Comparison of ENCODE assay signal across 8 cellular contexts in the genomic region with DNA sequence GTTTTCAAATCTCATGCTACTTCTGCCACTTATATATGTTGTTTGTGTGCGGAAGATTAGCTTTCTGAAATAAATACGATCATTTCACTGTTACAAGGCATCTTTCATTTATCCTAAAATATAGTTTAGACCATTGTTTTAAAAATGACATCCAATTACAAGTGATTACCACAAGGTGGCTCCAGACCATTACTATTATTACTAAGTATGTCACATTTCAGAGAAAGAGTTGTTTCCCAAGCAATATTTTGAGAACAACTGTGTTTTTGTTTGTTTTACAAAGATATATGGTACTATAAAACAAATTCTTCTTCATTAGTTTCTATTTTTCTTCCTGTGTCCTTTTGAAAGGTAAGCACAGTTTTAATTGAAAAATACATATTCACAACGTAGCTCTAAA.
DNase-seq lines count a peak whose midpoint lies in the region; ATAC-seq and TF ChIP-seq lines count a peak whose summit lies in the region.

No MANE protein-coding gene starts in this region.

- H3K9me3 Mint-ChIP-seq in CD8-positive, alpha-beta T cell, result no peaks in the 10 kb centered on the region
- no peaks in the 10 kb centered on the region for H3K9me3 Mint-ChIP-seq in T-helper 2 cell treated with Interferon-gamma antibody and Interleukin-4, amounts not matched to agents 5 μg/mL and 100 μg/mL, for 36 hours

- no peak overlapping the region for H3K4me2 ChIP-seq in OCI-LY7 (ENCODE audit: low read length)

- no peaks in the 10 kb centered on the region for H4K20me1 ChIP-seq in OCI-LY7 (ENCODE audit: insufficient read depth, low read length)

- H3K79me2 ChIP-seq in OCI-LY7 (ENCODE audit: insufficient read depth, low read depth, low read length), result no peaks in the 10 kb centered on the region

- POLR2A ChIA-PET in CD8-positive, alpha-beta T cell (lab: Charles Lee), result no interaction called here
- POLR2A ChIA-PET in OCI-LY7 (lab: Charles Lee), result interaction anchor here (0.6 to 0.8 kb wide), 4 partner anchors 15 to 1558 kb away, joined by 3 read pairs; no protein-coding TSS in a partner anchor

- H3K4me1 Mint-ChIP-seq in CD8-positive, alpha-beta T cell (ENCODE audit: low read depth), result no peaks in the 10 kb centered on the region
- peaks cover 3% of the 10 kb centered on the region for H3K4me1 Mint-ChIP-seq in T-helper 2 cell treated with Interferon-gamma antibody and Interleukin-4, amounts not matched to agents 5 μg/mL and 100 μg/mL, for 36 hours (ENCODE audit: low read depth)

- no peaks in the 10 kb centered on the region for H3K36me3 ChIP-seq in CD8-positive, alpha-beta T cell (ENCODE audit: insufficient read depth, low read length)
- no peaks in the 10 kb centered on the region for H3K36me3 ChIP-seq in OCI-LY7 (ENCODE audit: insufficient read depth, low read length)
- no peaks in the 10 kb centered on the region for H3K36me3 ChIP-seq in psoas muscle (ENCODE audit: insufficient read depth in 1 of 2, low read depth in 1 of 2)

- DNase-seq in CD8-positive, alpha-beta T cell, result no peak
- DNase-seq in HCEC 1CT (peak; percentile 45), OCI-LY7 (ENCODE audit: low spot score) (peak; percentile 52), erythroblast (lab: John Stamatoyannopoulos, UW) (peak; percentile 56 to 74), psoas muscle (no peak)
- no peak for DNase-seq in stimulated activated CD4-positive, alpha-beta T cell treated with anti-CD3 and anti-CD28 coated beads, Interleukin-4, amount 100 ng/mL, for 4 hours
- DNase-seq in NK-92 treated with Interleukin-12 subunit alpha and Interleukin-12 subunit beta, amount 100 ng/mL, for 24 hours (lab: John Stamatoyannopoulos, UW), result no peak
- DNase-seq in T-helper 2 cell treated with Interferon-gamma antibody and Interleukin-4, amounts not matched to agents 5 μg/mL and 100 μg/mL, for 36 hours (ENCODE audit: low spot score), result no peak

- H3K4me3 Mint-ChIP-seq in CD8-positive, alpha-beta T cell, result no peak overlapping the region
- H3K4me3 Mint-ChIP-seq in T-helper 2 cell treated with Interferon-gamma antibody and Interleukin-4, amounts not matched to agents 5 μg/mL and 100 μg/mL, for 36 hours, result no peak overlapping the region

- TF ChIP-seq CTCF in CD8-positive, alpha-beta T cell (IDR thresholded peaks at IDR 0.05), result peak; percentile 79
- TF ChIP-seq CTCF in OCI-LY7 (conservative IDR thresholded peaks at IDR 0.05; ENCODE audit: low read length), result peak; percentile 91
- TF ChIP-seq CTCF in psoas muscle (IDR thresholded peaks at IDR 0.05), result peak; percentile 40

- H3K27me3 ChIP-seq in CD8-positive, alpha-beta T cell (ENCODE audit: insufficient read depth, low read length), result no peaks in the 10 kb centered on the region
- no peaks in the 10 kb centered on the region for H3K27me3 ChIP-seq in psoas muscle (ENCODE audit: insufficient read depth in 3 of 3, low read length in 2 of 3)

- no peak overlapping the region for H3K4me3 ChIP-seq in CD8-positive, alpha-beta T cell (ENCODE audit: low read depth, low read length)
- H3K4me3 ChIP-seq in OCI-LY7 (ENCODE audit: low read depth, low read length, poor library complexity, severe bottlenecking) (no peak overlapping the region), psoas muscle (no peak overlapping the region)

- no peaks in the 10 kb centered on the region for H3K9me2 ChIP-seq in OCI-LY7 (ENCODE audit: insufficient read depth, low read length)

- WGBS in psoas muscle, 3 donors, result 73 to 81% (median 74%) methylated on average over 3 of the region's 3 CpGs

- intact Hi-C loops in CD8-positive, alpha-beta T cell (cut with DNase I, micrococcal nuclease), result loop anchor here (1.0 to 5.0 kb wide), 6 partner anchors 566 to 1227 kb away; no protein-coding TSS in a partner anchor
- intact Hi-C loops in OCI-LY7 (cut with micrococcal nuclease; ENCODE audit: unreplicated experiment) (loop anchor here (5.0 kb wide), 2 partner anchors 746 to 991 kb away; no protein-coding TSS in a partner anchor), psoas muscle (cut with DNase I) (loop anchor here in 1 of 2 donors (5.0 kb wide), 1 partner anchor 741 kb away; no protein-coding TSS in a partner anchor)

- no TSS peak for BruUV-seq in OCI-LY7 (replicated peaks; lab: Mats Ljungman, UMichigan)

- no peak overlapping the region for H3K27ac Mint-ChIP-seq in CD8-positive, alpha-beta T cell
- no peak overlapping the region for H3K27ac Mint-ChIP-seq in T-helper 2 cell treated with Interferon-gamma antibody and Interleukin-4, amounts not matched to agents 5 μg/mL and 100 μg/mL, for 36 hours

- CTCF ChIA-PET in CD8-positive, alpha-beta T cell (lab: Charles Lee), result interaction anchor here (0.7 to 1.8 kb wide), 10 partner anchors 8 to 1228 kb away, joined by 3 to 6 read pairs (median 4); no protein-coding TSS in a partner anchor
- CTCF ChIA-PET in OCI-LY7 (lab: Charles Lee; ENCODE audit: unreplicated experiment), result interaction anchor here (1.1 kb wide), 1 partner anchor 9 kb away, joined by 3 read pairs; no protein-coding TSS in a partner anchor

- H3K9me3 ChIP-seq in CD8-positive, alpha-beta T cell (ENCODE audit: low read length), result no peaks in the 10 kb centered on the region
- no peaks in the 10 kb centered on the region for H3K9me3 ChIP-seq in OCI-LY7 (ENCODE audit: low read length)
- no peaks in the 10 kb centered on the region for H3K9me3 ChIP-seq in psoas muscle

- no peak overlapping the region for H3K27ac ChIP-seq in CD8-positive, alpha-beta T cell (ENCODE audit: low read depth, low read length)
- H3K27ac ChIP-seq in OCI-LY7 (ENCODE audit: low read depth, low read length, poor library complexity, severe bottlenecking), result no peak overlapping the region
- H3K27ac ChIP-seq in psoas muscle, result no peak overlapping the region

- H2AFZ ChIP-seq in OCI-LY7 (ENCODE audit: low read length), result no peak overlapping the region

- TF ChIP-seq POLR2A in erythroblast (IDR thresholded peaks at IDR 0.05; ENCODE audit: low read length), result no peak

- ATAC-seq in CD8-positive, alpha-beta T cell, result no peak
- ATAC-seq in psoas muscle, result no peak

- H3K36me3 Mint-ChIP-seq in CD8-positive, alpha-beta T cell, result no peaks in the 10 kb centered on the region
- H3K36me3 Mint-ChIP-seq in T-helper 2 cell treated with Interferon-gamma antibody and Interleukin-4, amounts not matched to agents 5 μg/mL and 100 μg/mL, for 36 hours (ENCODE audit: low read depth), result no peaks in the 10 kb centered on the region

- H3K4me1 ChIP-seq in CD8-positive, alpha-beta T cell (ENCODE audit: insufficient read depth, low read length), result no peaks in the 10 kb centered on the region
- H3K4me1 ChIP-seq in OCI-LY7 (ENCODE audit: insufficient read depth, low read length, poor library complexity, severe bottlenecking), result no peaks in the 10 kb centered on the region
- H3K4me1 ChIP-seq in psoas muscle, result no peaks in the 10 kb centered on the region

- H3K27me3 Mint-ChIP-seq in CD8-positive, alpha-beta T cell (ENCODE audit: low read depth), result peaks cover 16% of the 10 kb centered on the region
- H3K27me3 Mint-ChIP-seq in T-helper 2 cell treated with Interferon-gamma antibody and Interleukin-4, amounts not matched to agents 5 μg/mL and 100 μg/mL, for 36 hours (ENCODE audit: low read depth), result peaks cover 3% of the 10 kb centered on the region

Comparison
In these comparisons a context has a peak if more than half of its experiments do, and no peak if none do; other contexts are left out.
1. DNase-seq: peak in HCEC 1CT (single experiment), OCI-LY7 (single experiment) and erythroblast (2 of 2); none in CD8-positive, alpha-beta T cell (0 of 7), psoas muscle (0 of 2), stimulated activated CD4-positive, alpha-beta T cell treated with anti-CD3 and anti-CD28 coated beads, Interleukin-4, amount 100 ng/mL, for 4 hours (0 of 2), NK-92 treated with Interleukin-12 subunit alpha and Interleukin-12 subunit beta, amount 100 ng/mL, for 24 hours (single experiment) and T-helper 2 cell treated with Interferon-gamma antibody and Interleukin-4, amounts not matched to agents 5 μg/mL and 100 μg/mL, for 36 hours (single experiment).
2. CTCF ChIP-seq: peak in every context shown above with its lines; median percentile 91 in OCI-LY7; 79 in CD8-positive, alpha-beta T cell; 40 in psoas muscle.